Comparison of ENCODE assay signal across 11 cellular contexts in genomic region chr12:52258335-52258901, GRCh38. TPM values are rescaled to one million over a fixed set of nuclear protein-coding genes. Genes with fewer than 3 reads are reported as not detected.
DNase-seq lines count a peak whose midpoint lies in the region; ATAC-seq and TF ChIP-seq lines count a peak whose summit lies in the region.
"Had no signal": no experiment of that assay in that cellular context is flagged by ENCODE, and none has a peak within 500 bp of the region (broad histone marks: within the 10 kb centered on the region; RNA-seq: fewer than 3 reads in every experiment).

No MANE protein-coding gene starts in this region.

- ATAC-seq in left lobe of liver, result peak; percentile 22
- ATAC-seq in thoracic aorta (ENCODE audit: insufficient number of reproducible peaks, low FRiP score, low read depth), result no peak
- no peak for ATAC-seq in HG02571 (IDR thresholded peaks at IDR 0.05; ENCODE audit: unreplicated experiment)
- ATAC-seq in GM18868 (IDR thresholded peaks at IDR 0.05; ENCODE audit: unreplicated experiment), result no peak
- ATAC-seq in GM21825 (IDR thresholded peaks at IDR 0.05; ENCODE audit: unreplicated experiment), result no peak

- peaks cover 74% of the 10 kb centered on the region for H3K27me3 Mint-ChIP-seq in endodermal cell (ENCODE audit: insufficient read depth)

- H3K27ac Mint-ChIP-seq in endodermal cell, result no peak overlapping the region

- H3K36me3 Mint-ChIP-seq in endodermal cell (ENCODE audit: low read depth), result no peaks in the 10 kb centered on the region

- peaks cover 12% of the 10 kb centered on the region; the same call in 1 of the 2 replicates for H3K9me3 ChIP-seq in HUES64 (ENCODE audit: insufficient read depth, low read depth, low read length)
- peaks cover 44% of the 10 kb centered on the region for H3K9me3 ChIP-seq in endodermal cell (ENCODE audit: control insufficient read depth, low read length)
- no peaks in the 10 kb centered on the region for H3K9me3 ChIP-seq in thoracic aorta
- H3K9me3 ChIP-seq: neutrophil had no signal

- WGBS in HUES64, result 7% methylated on average over 72 of the region's 72 CpGs
- 17 to 24% methylated on average over 20 to 72 of the region's 72 CpGs for WGBS in endodermal cell (ENCODE audit: insufficient coverage in 1 of 2, insufficient read length in 1 of 2), 2 experiments

- H3K9me3 Mint-ChIP-seq in endodermal cell, result peaks cover 38% of the 10 kb centered on the region

- TF ChIP-seq CTCF in endodermal cell (conservative IDR thresholded peaks at IDR 0.05) (peak; percentile 49), thoracic aorta (IDR thresholded peaks at IDR 0.05) (peak; percentile 10)

- no peak overlapping the region for H3K9ac ChIP-seq in HUES64 (ENCODE audit: low read depth, low read length)
- H3K9ac ChIP-seq in endodermal cell (ENCODE audit: extremely low read depth, low read length, poor library complexity, severe bottlenecking), result no peak overlapping the region

- H3K27me3 ChIP-seq in HUES64 (ENCODE audit: insufficient read depth, low read length) (peaks cover 55% of the 10 kb centered on the region), endodermal cell (ENCODE audit: control insufficient read depth, insufficient read depth, low read length, poor library complexity, severe bottlenecking) (peaks cover 79% of the 10 kb centered on the region), thoracic aorta (replicated peaks; ENCODE audit: insufficient read depth) (no peaks in the 10 kb centered on the region)

- H3K4me1 ChIP-seq in HUES64 (ENCODE audit: insufficient read depth, low read length) (no peaks in the 10 kb centered on the region), endodermal cell (ENCODE audit: control insufficient read depth, insufficient read depth, low read length) (no peaks in the 10 kb centered on the region), thoracic aorta (ENCODE audit: control insufficient read depth in 1 of 2, low read depth in 2 of 2) (peaks cover 4 to 8% of the 10 kb centered on the region in 2 donors)

- no peaks in the 10 kb centered on the region for H3K36me3 ChIP-seq in HUES64 (ENCODE audit: insufficient read depth, low read length)
- no peaks in the 10 kb centered on the region for H3K36me3 ChIP-seq in endodermal cell (ENCODE audit: control insufficient read depth, insufficient read depth, low read length)
- H3K36me3 ChIP-seq in thoracic aorta, result no peaks in the 10 kb centered on the region
- H3K36me3 ChIP-seq: neutrophil had no signal

- H3K4me3 ChIP-seq in HUES64 (ENCODE audit: low read length) (peak overlapping the region; percentile 30), endodermal cell (ENCODE audit: low read length) (no peak overlapping the region), thoracic aorta (peak overlapping the region; percentile 62)

- DNase-seq in endodermal cell, result peak; percentile 90
- DNase-seq in left lobe of liver (ENCODE audit: low spot score), result no peak
- DNase-seq in thoracic aorta (ENCODE audit: low spot score), result no peak
- DNase-seq: DMS 273 treated with DMSO at 0.1 percent for 48 hours; OCI-M1; stimulated activated CD4-positive, alpha-beta T cell treated with anti-CD3 and anti-CD28 coated beads, Interleukin-4, amount 100 ng/mL, for 1 hour had no signal

- no peaks in the 10 kb centered on the region for H3K4me1 Mint-ChIP-seq in endodermal cell

- H3K4me3 Mint-ChIP-seq in endodermal cell, result no peak overlapping the region

- H3K27ac ChIP-seq in HUES64 (ENCODE audit: low read depth, low read length) (no peak overlapping the region), endodermal cell (ENCODE audit: low read depth, low read length) (no peak overlapping the region), thoracic aorta (no peak overlapping the region)
- H3K27ac ChIP-seq: neutrophil had no signal

RNA-seq across cellular contexts. Expression of gene KRT86, which starts 16.0 kb away (rescaled TPM):
- not detected for polyA plus RNA-seq in HUES64 (2013, experiment 1 of 2)
- polyA plus RNA-seq in HUES64 (2013, experiment 2 of 2), result not detected
- total RNA-seq in endodermal cell, result not detected
- not detected for polyA plus RNA-seq in endodermal cell (2013, experiment 1 of 2)
- polyA plus RNA-seq in endodermal cell (2013, experiment 2 of 2), result not detected
- total RNA-seq in left lobe of liver, result not detected
- total RNA-seq in thoracic aorta, result 1 to 10 TPM in 1 of 2 donors, not detected in 1; 9.3 TPM

RNA-seq across cellular contexts. Expression of gene KRT7, which starts 25.4 kb away (rescaled TPM):
- 6.0 TPM for polyA plus RNA-seq in HUES64 (2013, experiment 1 of 2)
- polyA plus RNA-seq in HUES64 (2013, experiment 2 of 2), result 4.9 TPM
- total RNA-seq in endodermal cell (1 to 10 TPM in 1 of 2 donors, not detected in 1; 1.5 TPM), left lobe of liver (18.8 TPM), thoracic aorta (100 to 1,000 TPM in 1 of 2 donors, 10 to 100 TPM in 1; 24.1 to 105 TPM)
- polyA plus RNA-seq in endodermal cell (2013, experiment 1 of 2), result 1.6 TPM
- 0.37 TPM for polyA plus RNA-seq in endodermal cell (2013, experiment 2 of 2)

RNA-seq across cellular contexts. Expression of gene KRT81, which starts 32.9 kb away (rescaled TPM):
- not detected for polyA plus RNA-seq in HUES64 (2013, experiment 1 of 2)
- polyA plus RNA-seq in HUES64 (2013, experiment 2 of 2), result not detected
- not detected for total RNA-seq in endodermal cell
- polyA plus RNA-seq in endodermal cell (2013, experiment 1 of 2), result not detected
- not detected for polyA plus RNA-seq in endodermal cell (2013, experiment 2 of 2)
- 0.65 TPM for total RNA-seq in left lobe of liver
- total RNA-seq in thoracic aorta, result 1 to 10 TPM in 1 of 2 donors, not detected in 1; 5.1 TPM
